Comparison of ENCODE assay signal across 8 cellular contexts in genomic region chr16:85750021-85750826, GRCh38. TPM values are rescaled to one million over a fixed set of nuclear protein-coding genes. Genes with fewer than 3 reads are reported as not detected.
DNase-seq lines count a peak whose midpoint lies in the region; ATAC-seq and TF ChIP-seq lines count a peak whose summit lies in the region.

No MANE protein-coding gene starts in this region.

- intact Hi-C loops in Panc1 (cut with micrococcal nuclease; ENCODE audit: unreplicated experiment), result no loop called here

- in situ Hi-C loops in Panc1 (cut with HindIII; ENCODE audit: low pct_unique_long_range_greater_than_20kb, low sequenced_read_pairs), result no loop called here

- peak overlapping the region in 1 of 2 donors; percentile 20 for H3K9ac ChIP-seq in mucosa of rectum (ENCODE audit: low read depth in 1 of 2, low read length in 2 of 2)

- POLR2A ChIA-PET in Panc1 (lab: Charles Lee), result no interaction called here

- no peaks in the 10 kb centered on the region for H3K9me3 ChIP-seq in Panc1 (ENCODE audit: control insufficient read depth, insufficient read depth, low read depth, low read length)
- H3K9me3 ChIP-seq in mucosa of rectum (ENCODE audit: control insufficient read depth in 2 of 2, low read length in 2 of 2), result no peaks in the 10 kb centered on the region

- H3K4me1 ChIP-seq in ACC112 (ENCODE audit: control insufficient read depth, insufficient read depth, low read length, unreplicated experiment) (peaks cover 40% of the 10 kb centered on the region), Panc1 (ENCODE audit: control insufficient read depth, insufficient read depth, low read length) (peaks cover 8% of the 10 kb centered on the region), mucosa of rectum (ENCODE audit: control insufficient read depth in 2 of 2, insufficient read depth in 2 of 2, low read length in 2 of 2) (peaks cover 18 to 36% of the 10 kb centered on the region in 2 donors)

- H3K27ac ChIP-seq in ACC112 (ENCODE audit: low read depth, low read length), result peak overlapping the region; percentile 7; the same call in 1 of the 2 replicates
- H3K27ac ChIP-seq in Panc1 (ENCODE audit: low read length), result no peak overlapping the region
- H3K27ac ChIP-seq in mucosa of rectum (ENCODE audit: low read depth in 2 of 2, low read length in 2 of 2), result peak overlapping the region in 1 of 2 donors; percentile 9

- CTCF ChIA-PET in Panc1 (lab: Charles Lee), result no interaction called here

- no peak for DNase-seq in Panc1 (ENCODE audit: low read depth, low spot score)
- DNase-seq in ecto neural progenitor cell (ENCODE audit: low spot score), result peak; percentile 67
- no peak for DNase-seq in NCI-H2196 (lab: John Stamatoyannopoulos, UW; ENCODE audit: unreplicated experiment)

- H3K4me3 ChIP-seq in ACC112 (ENCODE audit: low read depth, low read length), result peak overlapping the region; percentile 98
- H3K4me3 ChIP-seq in Panc1 (ENCODE audit: low read depth in 2 of 2, low read length in 2 of 2), result peak overlapping the region; percentile 41 to 51
- peak overlapping the region; percentile 37 to 66 for H3K4me3 ChIP-seq in mucosa of rectum (ENCODE audit: low read length in 2 of 2)

- BruUV-seq in Panc1 (replicated peaks; lab: Mats Ljungman, UMichigan), result no TSS peak

- H3K36me3 ChIP-seq in ACC112 (ENCODE audit: insufficient read depth, low read length) (no peaks in the 10 kb centered on the region), Panc1 (ENCODE audit: control insufficient read depth, insufficient read depth, low read length) (peaks cover 2% of the 10 kb centered on the region; the same call in 1 of the 2 replicates), mucosa of rectum (ENCODE audit: control insufficient read depth in 2 of 2, insufficient read depth in 2 of 2, low read length in 2 of 2) (no peaks in the 10 kb centered on the region)

- peak overlapping the region; percentile 83 for H2AFZ ChIP-seq in ACC112 (ENCODE audit: low read length, unreplicated experiment)

- ATAC-seq in Panc1 (peak; percentile 23), GM18867 (IDR thresholded peaks at IDR 0.05; ENCODE audit: unreplicated experiment) (no peak), HG02840 (IDR thresholded peaks at IDR 0.05; ENCODE audit: low FRiP score, unreplicated experiment) (no peak)

- H3K27me3 ChIP-seq in ACC112 (ENCODE audit: insufficient read depth, low read length) (no peaks in the 10 kb centered on the region), Panc1 (ENCODE audit: control insufficient read depth, insufficient read depth, low read length) (no peaks in the 10 kb centered on the region), mucosa of rectum (ENCODE audit: control insufficient read depth in 2 of 2, insufficient read depth in 2 of 2, low read length in 2 of 2) (peaks cover 14 to 38% of the 10 kb centered on the region in 2 donors)

- H3K79me2 ChIP-seq in ACC112 (ENCODE audit: control insufficient read depth, insufficient read depth, low read length, unreplicated experiment), result peaks cover 32% of the 10 kb centered on the region

- peak; percentile 31; the same call in 1 of the 3 replicates for TF ChIP-seq CTCF in GM12872 (IDR thresholded peaks at IDR 0.05; ENCODE audit: insufficient read depth, low read depth, low read length)
- TF ChIP-seq CTCF in Panc1 (IDR thresholded peaks at IDR 0.05), result no peak

RNA-seq across cellular contexts. Expression of gene C16orf74, which starts 0.7 kb away (rescaled TPM):
- 1.5 TPM for total RNA-seq in Panc1 (2021; ENCODE audit: unreplicated experiment)
- polyA plus RNA-seq in Panc1 (2012; ENCODE audit: insufficient read length), result 2.3 TPM

RNA-seq across cellular contexts. Expression of gene EMC8, which starts 49.1 kb away (rescaled TPM):
- 39.1 TPM for total RNA-seq in Panc1 (2021; ENCODE audit: unreplicated experiment)
- polyA plus RNA-seq in Panc1 (2012; ENCODE audit: insufficient read length), result 50.8 TPM

RNA-seq across cellular contexts. Expression of gene COX4I1, which starts 49.3 kb away (rescaled TPM):
- 429 TPM for total RNA-seq in Panc1 (2021; ENCODE audit: unreplicated experiment)
- polyA plus RNA-seq in Panc1 (2012; ENCODE audit: insufficient read length), result 533 TPM

Comparison
In these comparisons a context has a peak if more than half of its experiments do, and no peak if none do; other contexts are left out.
1. H3K4me3 ChIP-seq: peak in every context shown above with its lines; median percentile 98 in ACC112; 52 in mucosa of rectum; 46 in Panc1.